24 cellular contexts compared by ENCODE assay signal in the genomic region with DNA sequence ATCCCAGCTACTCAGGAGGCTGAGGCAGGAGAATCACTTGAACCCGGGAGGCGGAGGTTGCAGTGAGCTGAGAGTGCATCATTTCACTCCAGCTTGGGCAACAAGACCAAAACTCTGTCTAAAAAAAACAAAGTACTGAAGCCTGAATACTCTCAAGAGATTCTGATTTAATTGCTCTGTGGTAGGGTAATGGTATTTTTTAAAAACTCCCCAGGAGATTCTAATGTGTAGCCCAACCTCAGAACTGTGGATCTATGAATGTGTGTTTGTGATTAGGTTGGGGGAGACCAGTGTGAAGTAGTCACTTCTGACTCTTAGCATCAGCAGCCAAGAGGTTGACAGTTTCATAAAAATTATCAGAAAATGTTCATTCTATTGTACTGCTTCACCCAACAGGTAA.
"Had no signal": no experiment of that assay in that cellular context is flagged by ENCODE, and none has a peak within 500 bp of the region (broad histone marks: within the 10 kb centered on the region; RNA-seq: fewer than 3 reads in every experiment).

No MANE protein-coding gene starts in this region.

- H3K4me3 Mint-ChIP-seq: activated naive CD8-positive, alpha-beta T cell treated with anti-CD3 and anti-CD28 coated beads, Interleukin-2, amount 50 U/mL, for 24 hours; natural killer cell; neural progenitor cell; stimulated activated naive CD8-positive, alpha-beta T cell treated with anti-CD3 and anti-CD28 coated beads, Interleukin-15, Interleukin-2, amounts not matched to agents 100 ng/mL and 50 ng/mL, for 24 hours; T-helper 1 cell treated with Interleukin-12 subunit alpha and Interleukin-12 subunit beta and Interleukin-4 antibody, amounts not matched to agents 30 μg/mL and 1 μg/mL, for 36 hours; WTC11 had no signal

- H3K27me3 Mint-ChIP-seq: activated naive CD8-positive, alpha-beta T cell treated with anti-CD3 and anti-CD28 coated beads, Interleukin-2, amount 50 U/mL, for 24 hours; stimulated activated naive CD8-positive, alpha-beta T cell treated with anti-CD3 and anti-CD28 coated beads, Interleukin-15, Interleukin-2, amounts not matched to agents 100 ng/mL and 50 ng/mL, for 24 hours had no signal

- H3K27ac ChIP-seq: colonic mucosa, gastrocnemius medialis, hepatocyte, neural progenitor cell, right atrium auricular region, tibial nerve had no signal

- H3K9me3 Mint-ChIP-seq: activated naive CD8-positive, alpha-beta T cell treated with anti-CD3 and anti-CD28 coated beads, Interleukin-2, amount 50 U/mL, for 24 hours; natural killer cell; stimulated activated naive CD8-positive, alpha-beta T cell treated with anti-CD3 and anti-CD28 coated beads, Interleukin-15, Interleukin-2, amounts not matched to agents 100 ng/mL and 50 ng/mL, for 24 hours; T-helper 1 cell treated with Interleukin-12 subunit alpha and Interleukin-12 subunit beta and Interleukin-4 antibody, amounts not matched to agents 30 μg/mL and 1 μg/mL, for 36 hours had no signal

- H3K36me3 Mint-ChIP-seq: natural killer cell had no signal

- DNase-seq: activated CD4-positive, alpha-beta T cell treated with anti-CD3 and anti-CD28 coated beads for 4 hours; activated CD4-positive, alpha-beta T cell treated with anti-CD3 and anti-CD28 coated beads, Interleukin-2, amount 50 U/mL, for 4 hours; activated CD8-positive, alpha-beta memory T cell treated with anti-CD3 and anti-CD28 coated beads for 24 hours; activated gamma-delta T cell treated with Interleukin-2 at 50 U/mL for 16 hours; activated naive CD4-positive, alpha-beta T cell treated with anti-CD3 and anti-CD28 coated beads, Interleukin-2, amount 50 U/mL, for 16 hours; activated naive CD8-positive, alpha-beta T cell treated with anti-CD3 and anti-CD28 coated beads, Interleukin-2, amount 50 U/mL, for 24 hours; anterior cingulate cortex; colonic mucosa; effector memory CD4-positive, alpha-beta T cell; gastrocnemius medialis; left colon; midbrain; natural killer cell; SK-N-SH; stimulated activated CD4-positive, alpha-beta T cell treated with anti-CD3 and anti-CD28 coated beads, Interleukin-1b, Interleukin-23, amount 100 ng/mL, for 48 hours; SW 1271; T1000 had no signal

- ATAC-seq: activated naive CD8-positive, alpha-beta T cell treated with anti-CD3 and anti-CD28 coated beads, Interleukin-2, amount 50 U/mL, for 24 hours; gastrocnemius medialis; natural killer cell had no signal

- H3K27ac Mint-ChIP-seq: activated naive CD8-positive, alpha-beta T cell treated with anti-CD3 and anti-CD28 coated beads, Interleukin-2, amount 50 U/mL, for 24 hours; natural killer cell; neural progenitor cell; stimulated activated naive CD8-positive, alpha-beta T cell treated with anti-CD3 and anti-CD28 coated beads, Interleukin-15, Interleukin-2, amounts not matched to agents 100 ng/mL and 50 ng/mL, for 24 hours; T-helper 1 cell treated with Interleukin-12 subunit alpha and Interleukin-12 subunit beta and Interleukin-4 antibody, amounts not matched to agents 30 μg/mL and 1 μg/mL, for 36 hours; WTC11 had no signal
